Comparison of ENCODE assay signal across 8 cellular contexts in the genomic region with DNA sequence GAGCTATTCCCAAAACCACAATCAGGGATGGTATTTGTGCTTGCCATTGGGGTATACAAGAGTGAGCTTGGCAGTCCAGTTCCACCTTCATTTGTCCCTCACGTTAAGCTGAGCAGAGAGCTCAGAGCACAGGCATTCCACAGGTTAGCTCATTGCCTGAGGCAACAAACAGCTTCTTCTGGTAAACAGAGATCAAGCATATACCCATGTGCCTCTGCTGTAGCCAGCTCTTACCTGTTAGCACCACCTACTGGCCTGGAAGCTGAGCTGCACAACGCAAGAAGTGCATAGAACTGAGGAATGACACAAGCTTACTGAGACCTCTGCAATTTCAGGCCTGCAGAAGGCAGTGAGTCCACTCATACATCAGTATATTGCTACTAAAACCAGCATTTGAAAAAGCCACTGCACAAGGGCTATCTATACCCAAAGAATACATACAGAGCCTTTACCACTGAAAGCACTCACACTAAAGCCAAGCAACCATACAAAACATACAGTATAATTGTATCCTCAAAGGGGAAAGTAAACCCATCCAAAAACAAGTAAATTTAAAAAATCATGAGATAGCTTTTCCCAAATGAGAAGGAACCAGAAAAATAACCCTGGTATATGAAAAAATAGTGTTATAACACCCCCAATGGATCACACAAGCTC.
A peak's percentile ranks its signal among the peaks of the same experiment; 100 is the strongest.
DNase-seq lines count a peak whose midpoint lies in the region; ATAC-seq and TF ChIP-seq lines count a peak whose summit lies in the region.

No MANE protein-coding gene starts in this region.

- peak; percentile 87 for TF ChIP-seq CTCF in GM12875 (IDR thresholded peaks at IDR 0.05; ENCODE audit: borderline replicate concordance, insufficient read depth, low read depth, low read length)

- DNase-seq in HK-2 (ENCODE audit: unreplicated experiment) (peak; percentile 38), SKM-1 (lab: John Stamatoyannopoulos, UW; ENCODE audit: unreplicated experiment) (peak; percentile 6), left colon (peak in 1 of 2 donors; percentile 22), activated T-cell treated with anti-CD3 and anti-CD28 coated beads for 4 hours (no peak), occipital lobe (lab: John Stamatoyannopoulos, UW) (no peak)
- no peak for DNase-seq in activated CD4-positive, CD25-positive, alpha-beta regulatory T cell treated with anti-CD3 and anti-CD28 coated beads, Interleukin-2, amount 50 U/mL, for 72 hours

- H3K4me3 ChIP-seq in GM12875 (ENCODE audit: low read depth, low read length): no peak overlapping the region

- peak; percentile 93 for ATAC-seq in GM21528 (IDR thresholded peaks at IDR 0.05; ENCODE audit: low FRiP score, unreplicated experiment)
- peak; percentile 93 for ATAC-seq in left colon

- intact Hi-C loops in left colon (cut with DNase I, micrococcal nuclease): no loop called here

Comparison
In these comparisons a context has a peak if more than half of its experiments do, and no peak if none do; other contexts are left out.
1. DNase-seq: peak in HK-2 (single experiment) and SKM-1 (single experiment); none in activated T-cell treated with anti-CD3 and anti-CD28 coated beads for 4 hours (single experiment), occipital lobe (single experiment) and activated CD4-positive, CD25-positive, alpha-beta regulatory T cell treated with anti-CD3 and anti-CD28 coated beads, Interleukin-2, amount 50 U/mL, for 72 hours (single experiment).